In genomic region chr1:169156537-169156936, GRCh38 we compare ENCODE assay signal across 1 cellular context.
TF ChIP-seq lines count a peak whose summit lies in the region.

No MANE protein-coding gene starts in this region.

TF ChIP-seq in HepG2, 621 proteins besides CTCF, POLR2A, EP300 and RAD21 (continued from another document):
- TF ChIP-seq DDIT3 (CRISPR knock-in tag; IDR thresholded peaks at IDR 0.05) = no peak
- TF ChIP-seq MAX (IDR thresholded peaks at IDR 0.05) = no peak
- TF ChIP-seq DRAP1 (CRISPR knock-in tag; IDR thresholded peaks at IDR 0.05) = no peak
